Comparison of ENCODE assay signal across 15 cellular contexts in genomic region chr20:6630494-6630893, GRCh38.
DNase-seq lines count a peak whose midpoint lies in the region; ATAC-seq and TF ChIP-seq lines count a peak whose summit lies in the region.
"Had no signal": no experiment of that assay in that cellular context is flagged by ENCODE, and none has a peak within 500 bp of the region (broad histone marks: within the 10 kb centered on the region; RNA-seq: fewer than 3 reads in every experiment).

No MANE protein-coding gene starts in this region.

- no peaks in the 10 kb centered on the region for H3K27me3 ChIP-seq in heart left ventricle
- H3K27me3 ChIP-seq: BE2C had no signal

- TF ChIP-seq CTCF in heart left ventricle (IDR thresholded peaks at IDR 0.05) (no peak), fibroblast of pulmonary artery (IDR thresholded peaks at IDR 0.05; ENCODE audit: low read length, missing control alignments) (no peak)

- 40 to 62% (median 43%) methylated on average over 2 of the region's 2 CpGs for WGBS in heart left ventricle, 4 donors

- TF ChIP-seq POLR2A in heart left ventricle (IDR thresholded peaks at IDR 0.05): no peak

- H3K36me3 ChIP-seq in heart left ventricle: no peaks in the 10 kb centered on the region
- H3K36me3 ChIP-seq: BE2C had no signal

- peaks cover 0 to 5% (median 0%) of the 10 kb centered on the region in 12 donors for H3K9me3 ChIP-seq in heart left ventricle
- H3K9me3 ChIP-seq: A549, BE2C, Caco-2 had no signal

- intact Hi-C loops in left cardiac atrium (cut with DNase I) (loop anchor here in 1 of 2 donors (10.0 kb wide), 1 partner anchor 134 kb away; the partner anchor contains the start of gene BMP2), heart left ventricle (cut with DNase I) (loop anchor here in 2 of 10 donors (5.0 to 10.0 kb wide), 2 partner anchors 77 to 134 kb away; partner anchors contain the start of gene BMP2 (in 2 of the 2))

- ATAC-seq in left cardiac atrium (peak; percentile 50 to 56), heart left ventricle (no peak)
- ATAC-seq: A549, GM12878 had no signal

- DNase-seq in left cardiac atrium (no peak), heart left ventricle (no peak), RPMI7951 (ENCODE audit: low read depth) (peak; percentile 39), fibroblast of pulmonary artery (ENCODE audit: low read depth) (peak; percentile 29), NCI-H524 treated with DMSO at 0.1 percent for 48 hours (lab: John Stamatoyannopoulos, UW) (no peak), DMS 273 (lab: John Stamatoyannopoulos, UW; ENCODE audit: unreplicated experiment) (no peak), NCI-H446 (lab: John Stamatoyannopoulos, UW) (no peak)
- DNase-seq: BE2C; Caco-2; CD8-positive, alpha-beta memory T cell; DMS79; GOT3; H9 had no signal

- H3K27ac ChIP-seq in heart left ventricle: no peak overlapping the region
- H3K27ac ChIP-seq: A549 had no signal

- peaks cover 0 to 6% (median 0%) of the 10 kb centered on the region in 12 donors for H3K4me1 ChIP-seq in heart left ventricle
- H3K4me1 ChIP-seq: A549, BE2C, Caco-2 had no signal

- H3K4me3 ChIP-seq in heart left ventricle: no peak overlapping the region
- H3K4me3 ChIP-seq in fibroblast of pulmonary artery (replicated peaks; ENCODE audit: low read depth, low read length): no peak overlapping the region
- H3K4me3 ChIP-seq: A549, GM12878 had no signal

Comparison
In these comparisons a context has a peak if more than half of its experiments do, and no peak if none do; other contexts are left out.
1. ATAC-seq: peak in left cardiac atrium (2 of 2); none in heart left ventricle (0 of 4).
2. DNase-seq: peak in RPMI7951 (single experiment) and fibroblast of pulmonary artery (single experiment); none in left cardiac atrium (single experiment), heart left ventricle (0 of 5), NCI-H524 treated with DMSO at 0.1 percent for 48 hours (single experiment), DMS 273 (single experiment) and NCI-H446 (0 of 2).